2 cellular contexts compared by ENCODE assay signal in genomic region chr9:128054090-128054489, GRCh38.
A peak's percentile ranks its signal among the peaks of the same experiment; 100 is the strongest.
TF ChIP-seq lines count a peak whose summit lies in the region.

No MANE protein-coding gene starts in this region.

TF ChIP-seq in HepG2, 621 proteins besides CTCF, POLR2A, EP300 and RAD21:
- TF ChIP-seq ZNF563 (CRISPR knock-in tag; IDR thresholded peaks at IDR 0.05): no peak
- peak; percentile 42; the same call in 1 of the 2 replicates for TF ChIP-seq ZNF121 (CRISPR knock-in tag; IDR thresholded peaks at IDR 0.05)

TF ChIP-seq in H1, 55 proteins besides CTCF, POLR2A, EP300 and RAD21:
- TF ChIP-seq SIRT6 (IDR thresholded peaks at IDR 0.05; ENCODE audit: low read length) (no peak), MAFK (IDR thresholded peaks at IDR 0.05; ENCODE audit: low read depth, low read length) (no peak), CTBP2 (IDR thresholded peaks at IDR 0.05; ENCODE audit: borderline replicate concordance, insufficient read depth, insufficient read length, low read length) (no peak), GABPA (IDR thresholded peaks at IDR 0.05; ENCODE audit: borderline replicate concordance, insufficient read depth, low read length) (no peak), JUN (IDR thresholded peaks at IDR 0.05; ENCODE audit: low read depth, low read length) (no peak), SIN3A (conservative IDR thresholded peaks at IDR 0.05 in 1 of 2, IDR thresholded peaks at IDR 0.05 in 1 of 2; ENCODE audit: low read depth in 1 of 2, low read length in 2 of 2) (no peak), CBX5 (IDR thresholded peaks at IDR 0.05; ENCODE audit: low read depth, low read length) (no peak), BACH1 (IDR thresholded peaks at IDR 0.05; ENCODE audit: low read length) (no peak), POU5F1 (IDR thresholded peaks at IDR 0.05; ENCODE audit: low read depth, low read length) (no peak), TEAD4 (IDR thresholded peaks at IDR 0.05; ENCODE audit: low read depth, low read length) (no peak), SP4 (IDR thresholded peaks at IDR 0.05; ENCODE audit: low read length) (no peak), CEBPB (IDR thresholded peaks at IDR 0.05; ENCODE audit: low read depth, low read length) (no peak), CBX8 (IDR thresholded peaks at IDR 0.05; ENCODE audit: borderline replicate concordance, low read depth, low read length) (no peak), CHD1 (IDR thresholded peaks at IDR 0.05; ENCODE audit: low read depth, low read length) (no peak), SP2 (IDR thresholded peaks at IDR 0.05; ENCODE audit: low read length) (no peak), KDM1A (IDR thresholded peaks at IDR 0.05; ENCODE audit: borderline replicate concordance, low read length) (no peak), EGR1 (IDR thresholded peaks at IDR 0.05; ENCODE audit: borderline replicate concordance, low read depth, low read length) (no peak), FOSL1 (IDR thresholded peaks at IDR 0.05; ENCODE audit: insufficient read depth, low read depth, low read length) (no peak)
- TF ChIP-seq, protein P1, sequence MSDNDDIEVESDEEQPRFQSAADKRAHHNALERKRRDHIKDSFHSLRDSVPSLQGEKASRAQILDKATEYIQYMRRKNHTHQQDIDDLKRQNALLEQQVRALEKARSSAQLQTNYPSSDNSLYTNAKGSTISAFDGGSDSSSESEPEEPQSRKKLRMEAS (IDR thresholded peaks at IDR 0.05): no peak
